8 cellular contexts compared by ENCODE assay signal in genomic region chr20:44475372-44475693, GRCh38. TPM values are rescaled to one million over a fixed set of nuclear protein-coding genes. Genes with fewer than 3 reads are reported as not detected.
A peak's percentile ranks its signal among the peaks of the same experiment; 100 is the strongest.
DNase-seq lines count a peak whose midpoint lies in the region; ATAC-seq and TF ChIP-seq lines count a peak whose summit lies in the region.

No MANE protein-coding gene starts in this region.

- no peak for TF ChIP-seq CTCF in WERI-Rb-1 (IDR thresholded peaks at IDR 0.05; ENCODE audit: low read depth, low read length)
- no peak for TF ChIP-seq CTCF in glutamatergic neuron (IDR thresholded peaks at IDR 0.05; ENCODE audit: partially characterized antibody, unreplicated experiment)

- peaks cover 4% of the 10 kb centered on the region for H3K36me3 Mint-ChIP-seq in glutamatergic neuron (ENCODE audit: unreplicated experiment)

- peaks cover 3% of the 10 kb centered on the region for H3K4me1 Mint-ChIP-seq in glutamatergic neuron (ENCODE audit: low read depth, unreplicated experiment)

- H3K4me3 Mint-ChIP-seq in glutamatergic neuron (ENCODE audit: unreplicated experiment), result peak overlapping the region; percentile 93

- peak overlapping the region; percentile 98 for H3K9ac ChIP-seq in skeletal muscle satellite cell (ENCODE audit: low read depth, low read length)

- DNase-seq in H7 (peak; percentile 21), WERI-Rb-1 (no peak), glutamatergic neuron (no peak), cortex of kidney (lab: John Stamatoyannopoulos, UW) (no peak)

- peaks cover 4% of the 10 kb centered on the region for H3K27me3 Mint-ChIP-seq in glutamatergic neuron (ENCODE audit: unreplicated experiment)

- peak overlapping the region; percentile 76 for H3K4me3 ChIP-seq in H7 (ENCODE audit: insufficient read depth, low read depth, low read length)
- peak overlapping the region; percentile 96 for H3K4me3 ChIP-seq in WERI-Rb-1 (ENCODE audit: low read depth, low read length)
- H3K4me3 ChIP-seq in skeletal muscle satellite cell (ENCODE audit: low read length), result peak overlapping the region; percentile 90

- H3K36me3 ChIP-seq in H7 (replicated peaks; ENCODE audit: control insufficient read depth, insufficient read depth, low read length) (no peaks in the 10 kb centered on the region), WERI-Rb-1 (peaks cover 2% of the 10 kb centered on the region; the same call in 1 of the 2 replicates), skeletal muscle satellite cell (ENCODE audit: insufficient read depth, low read length) (peaks cover 7% of the 10 kb centered on the region)

- no peaks in the 10 kb centered on the region for H3K9me3 Mint-ChIP-seq in glutamatergic neuron (ENCODE audit: unreplicated experiment)

- ATAC-seq in GM18858 (IDR thresholded peaks at IDR 0.05; ENCODE audit: unreplicated experiment), result no peak
- no peak for ATAC-seq in GM21717 (IDR thresholded peaks at IDR 0.05; ENCODE audit: unreplicated experiment)
- no peak for ATAC-seq in HG03175 (IDR thresholded peaks at IDR 0.05; ENCODE audit: unreplicated experiment)

- peaks cover 14% of the 10 kb centered on the region for H3K4me1 ChIP-seq in skeletal muscle satellite cell (ENCODE audit: control insufficient read depth, insufficient read depth, low read length)

- H3K27me3 ChIP-seq in H7 (ENCODE audit: control insufficient read depth, insufficient read depth, low read length) (no peaks in the 10 kb centered on the region), WERI-Rb-1 (ENCODE audit: insufficient read depth, low read depth, severe bottlenecking) (peaks cover 29% of the 10 kb centered on the region), skeletal muscle satellite cell (ENCODE audit: control insufficient read depth, insufficient read depth, low read length) (no peaks in the 10 kb centered on the region)

- H3K27ac Mint-ChIP-seq in glutamatergic neuron (ENCODE audit: unreplicated experiment), result peak overlapping the region; percentile 92

- peak overlapping the region; percentile 93 for H3K4me2 ChIP-seq in skeletal muscle satellite cell (ENCODE audit: low read length)

- H3K27ac ChIP-seq in WERI-Rb-1, result no peak overlapping the region

- H3K9me3 ChIP-seq in WERI-Rb-1 (ENCODE audit: severe bottlenecking), result peaks cover 8% of the 10 kb centered on the region
- H3K9me3 ChIP-seq in skeletal muscle satellite cell (replicated peaks; ENCODE audit: low read length), result no peaks in the 10 kb centered on the region

RNA-seq across cellular contexts. Expression of gene TTPAL, which starts 0.3 kb away (rescaled TPM):
- 3.6 TPM in 2 replicates for total RNA-seq in H7 (2014; rRNA removed; shearing (Covaris generic))
- total RNA-seq in glutamatergic neuron (ENCODE audit: unreplicated experiment), result 18.9 TPM
- total RNA-seq in skeletal muscle satellite cell (2012; rRNA removed), result 26.2 and 28.4 TPM in 2 replicates

RNA-seq across cellular contexts. Expression of gene SERINC3, which starts 46.5 kb away (rescaled TPM):
- 36.7 and 46.4 TPM in 2 replicates for total RNA-seq in H7 (2014; rRNA removed; shearing (Covaris generic))
- total RNA-seq in glutamatergic neuron (ENCODE audit: unreplicated experiment), result 125 TPM
- 88.7 and 94.8 TPM in 2 replicates for total RNA-seq in skeletal muscle satellite cell (2012; rRNA removed)
